Comparison of ENCODE assay signal across 8 cellular contexts in genomic region chr3:94249491-94250079, GRCh38.
DNase-seq lines count a peak whose midpoint lies in the region; ATAC-seq and TF ChIP-seq lines count a peak whose summit lies in the region.

No MANE protein-coding gene starts in this region.

- peak overlapping the region in 1 of 10 donors; percentile 10 for H3K4me3 Mint-ChIP-seq in naive thymus-derived CD4-positive, alpha-beta T cell

- no peaks in the 10 kb centered on the region for H3K27me3 ChIP-seq in naive thymus-derived CD4-positive, alpha-beta T cell (ENCODE audit: control insufficient read depth in 2 of 2, insufficient read depth in 2 of 2, low read length in 2 of 2)

- no peak overlapping the region for H3K27ac ChIP-seq in C4-2B
- no peak overlapping the region for H3K27ac ChIP-seq in naive thymus-derived CD4-positive, alpha-beta T cell (ENCODE audit: low read depth, low read length)

- no peak overlapping the region for H3K4me3 ChIP-seq in epithelial cell of proximal tubule (ENCODE audit: low read depth, low read length)
- H3K4me3 ChIP-seq in naive thymus-derived CD4-positive, alpha-beta T cell (ENCODE audit: low read length) = no peak overlapping the region

- no peaks in the 10 kb centered on the region for H3K4me1 ChIP-seq in naive thymus-derived CD4-positive, alpha-beta T cell (ENCODE audit: control insufficient read depth in 2 of 2, insufficient read depth in 2 of 2, low read length in 2 of 2)

- intact Hi-C loops in naive thymus-derived CD4-positive, alpha-beta T cell (cut with micrococcal nuclease) = loop anchor here in 1 of 2 donors (1.0 kb wide), 1 partner anchor 245 kb away; no protein-coding TSS in a partner anchor

- no peaks in the 10 kb centered on the region for H3K36me3 ChIP-seq in naive thymus-derived CD4-positive, alpha-beta T cell (ENCODE audit: control insufficient read depth in 2 of 3, insufficient read depth in 3 of 3, low read length in 3 of 3)

- POLR2A ChIA-PET in naive thymus-derived CD4-positive, alpha-beta T cell (lab: Charles Lee) = no interaction called here

- peaks cover 0 to under 1% (median 0%) of the 10 kb centered on the region in 11 donors for H3K9me3 Mint-ChIP-seq in naive thymus-derived CD4-positive, alpha-beta T cell

- peaks cover 0 to 3% (median 0%) of the 10 kb centered on the region in 7 donors for H3K4me1 Mint-ChIP-seq in naive thymus-derived CD4-positive, alpha-beta T cell

- DNase-seq in NCI-H69 (lab: John Stamatoyannopoulos, UW) (peak; percentile 64), epithelial cell of proximal tubule (ENCODE audit: low read depth) (no peak)
- peak; percentile 75 for DNase-seq in activated CD8-positive, alpha-beta memory T cell treated with anti-CD3 and anti-CD28 coated beads for 24 hours
- DNase-seq in naive thymus-derived CD4-positive, alpha-beta T cell = peak in 8 of 9 donors; percentile 16 to 65 (median 24)
- DNase-seq in stimulated activated naive CD4-positive, alpha-beta T cell (lab: John Stamatoyannopoulos, UW) = peak in 4 of 6 experiments; percentile 2 to 27 (median 12)

- H3K27me3 Mint-ChIP-seq in naive thymus-derived CD4-positive, alpha-beta T cell = peaks cover 0 to 29% (median 22%) of the 10 kb centered on the region in 5 donors

- ATAC-seq in GM18870 (IDR thresholded peaks at IDR 0.05; ENCODE audit: unreplicated experiment) (peak; percentile 93), HG03196 (IDR thresholded peaks at IDR 0.05; ENCODE audit: unreplicated experiment) (peak; percentile 69)
- ATAC-seq in naive thymus-derived CD4-positive, alpha-beta T cell = peak; percentile 75

- no peak overlapping the region for H3K27ac Mint-ChIP-seq in naive thymus-derived CD4-positive, alpha-beta T cell

- peak; percentile 88 for TF ChIP-seq CTCF in C4-2B (conservative IDR thresholded peaks at IDR 0.05)
- TF ChIP-seq CTCF in epithelial cell of proximal tubule (conservative IDR thresholded peaks at IDR 0.05; ENCODE audit: low read depth, low read length) = peak; percentile 95

- H3K36me3 Mint-ChIP-seq in naive thymus-derived CD4-positive, alpha-beta T cell = no peaks in the 10 kb centered on the region

- no peaks in the 10 kb centered on the region for H3K9me3 ChIP-seq in naive thymus-derived CD4-positive, alpha-beta T cell (ENCODE audit: control insufficient read depth in 2 of 3, low read length in 3 of 3)

- CTCF ChIA-PET in naive thymus-derived CD4-positive, alpha-beta T cell (lab: Charles Lee) = no interaction called here
